Comparison of ENCODE assay signal across 11 cellular contexts in genomic region chr19:1491849-1492170, GRCh38. TPM values are rescaled to one million over a fixed set of nuclear protein-coding genes. Genes with fewer than 3 reads are reported as not detected.
DNase-seq lines count a peak whose midpoint lies in the region; ATAC-seq and TF ChIP-seq lines count a peak whose summit lies in the region.
"Had no signal": no experiment of that assay in that cellular context is flagged by ENCODE, and none has a peak within 500 bp of the region (broad histone marks: within the 10 kb centered on the region; RNA-seq: fewer than 3 reads in every experiment).

No MANE protein-coding gene starts in this region.

- TF ChIP-seq CTCF in body of pancreas (IDR thresholded peaks at IDR 0.05) (no peak), mesothelial cell of epicardium (IDR thresholded peaks at IDR 0.05; ENCODE audit: unreplicated experiment) (no peak)

- H3K9me3 Mint-ChIP-seq in stimulated activated naive CD8-positive, alpha-beta T cell treated with anti-CD3 and anti-CD28 coated beads, Interleukin-15, Interleukin-2, amounts not matched to agents 100 ng/mL and 50 ng/mL, for 24 hours: no peaks in the 10 kb centered on the region
- H3K9me3 Mint-ChIP-seq in mesothelial cell of epicardium: no peaks in the 10 kb centered on the region

- no peak for DNase-seq in stimulated activated naive CD8-positive, alpha-beta T cell treated with anti-CD3 and anti-CD28 coated beads, Interleukin-15, Interleukin-2, amounts not matched to agents 100 U/mL and 50 U/mL, for 24 hours
- DNase-seq in body of pancreas (peak in 2 of 4 donors; percentile 49 to 53), mesothelial cell of epicardium (ENCODE audit: low spot score in 2 of 2, unreplicated experiment in 2 of 2) (no peak), NCI-H2081 treated with DMSO at 0.1 percent for 48 hours (lab: John Stamatoyannopoulos, UW) (no peak), NOMO-1 (lab: John Stamatoyannopoulos, UW; ENCODE audit: unreplicated experiment in 2 of 2) (no peak), hypothalamus (lab: John Stamatoyannopoulos, UW) (no peak)
- DNase-seq: kidney glomerular epithelial cell, NCI-H510A treated with DMSO at 0.1 percent for 48 hours had no signal

- 37 to 42% methylated on average over 11 to 12 of the region's 12 CpGs for WGBS in body of pancreas, 2 donors

- H3K36me3 ChIP-seq in body of pancreas (replicated peaks in 1 of 2; ENCODE audit: insufficient read depth in 1 of 2, low read depth in 2 of 2): no peaks in the 10 kb centered on the region

- no peak for TF ChIP-seq POLR2A in body of pancreas (IDR thresholded peaks at IDR 0.05)

- no peaks in the 10 kb centered on the region for H3K9me3 ChIP-seq in body of pancreas

- peaks cover 37% of the 10 kb centered on the region for H3K4me1 ChIP-seq in body of pancreas

- peak overlapping the region; percentile 26 to 81 (median 70) for H3K27ac ChIP-seq in body of pancreas

- no peak overlapping the region for H3K4me3 ChIP-seq in body of pancreas

- ATAC-seq in stimulated activated naive CD8-positive, alpha-beta T cell treated with anti-CD3 and anti-CD28 coated beads, Interleukin-15, Interleukin-2, amounts not matched to agents 100 U/mL and 50 U/mL, for 24 hours: no peak
- ATAC-seq in body of pancreas (no peak), HG03108 (IDR thresholded peaks at IDR 0.05; ENCODE audit: unreplicated experiment) (no peak)

- H3K27me3 ChIP-seq in body of pancreas: no peaks in the 10 kb centered on the region

- peaks cover 4% of the 10 kb centered on the region for H3K27me3 Mint-ChIP-seq in stimulated activated naive CD8-positive, alpha-beta T cell treated with anti-CD3 and anti-CD28 coated beads, Interleukin-15, Interleukin-2, amounts not matched to agents 100 ng/mL and 50 ng/mL, for 24 hours
- peaks cover 29% of the 10 kb centered on the region for H3K27me3 Mint-ChIP-seq in mesothelial cell of epicardium (ENCODE audit: low read depth)

- intact Hi-C loops in body of pancreas (cut with DNase I): no loop called here

- H3K36me3 Mint-ChIP-seq in stimulated activated naive CD8-positive, alpha-beta T cell treated with anti-CD3 and anti-CD28 coated beads, Interleukin-15, Interleukin-2, amounts not matched to agents 100 ng/mL and 50 ng/mL, for 24 hours (ENCODE audit: low read depth): no peaks in the 10 kb centered on the region
- no peaks in the 10 kb centered on the region for H3K36me3 Mint-ChIP-seq in mesothelial cell of epicardium

- no peak overlapping the region for H3K27ac Mint-ChIP-seq in stimulated activated naive CD8-positive, alpha-beta T cell treated with anti-CD3 and anti-CD28 coated beads, Interleukin-15, Interleukin-2, amounts not matched to agents 100 ng/mL and 50 ng/mL, for 24 hours
- H3K27ac Mint-ChIP-seq in mesothelial cell of epicardium: no peak overlapping the region

- H3K4me1 Mint-ChIP-seq in stimulated activated naive CD8-positive, alpha-beta T cell treated with anti-CD3 and anti-CD28 coated beads, Interleukin-15, Interleukin-2, amounts not matched to agents 100 ng/mL and 50 ng/mL, for 24 hours (ENCODE audit: low read depth): peaks cover 15% of the 10 kb centered on the region
- peaks cover 15% of the 10 kb centered on the region for H3K4me1 Mint-ChIP-seq in mesothelial cell of epicardium

- H3K4me3 Mint-ChIP-seq in stimulated activated naive CD8-positive, alpha-beta T cell treated with anti-CD3 and anti-CD28 coated beads, Interleukin-15, Interleukin-2, amounts not matched to agents 100 ng/mL and 50 ng/mL, for 24 hours: peak overlapping the region; percentile 72
- peak overlapping the region; percentile 57 for H3K4me3 Mint-ChIP-seq in mesothelial cell of epicardium

RNA-seq across cellular contexts. Expression of gene REEP6, which starts 0.8 kb away (rescaled TPM):
- 10 to 100 TPM in 1 of 2 donors, 1 to 10 TPM in 1; 6.9 to 16.6 TPM for total RNA-seq in body of pancreas
- total RNA-seq in mesothelial cell of epicardium: 3.6 to 3.9 TPM (median 3.8 TPM) in 3 replicates

RNA-seq across cellular contexts. Expression of gene PCSK4, which starts 1.7 kb away (rescaled TPM):
- total RNA-seq in body of pancreas: 10 to 100 TPM in 1 of 2 donors, 1 to 10 TPM in 1; 5.2 to 10.9 TPM
- total RNA-seq in mesothelial cell of epicardium: 20.9 to 24.0 TPM (median 22.6 TPM) in 3 replicates

RNA-seq across cellular contexts. Expression of gene C19orf25, which starts 12.8 kb away (rescaled TPM):
- total RNA-seq in body of pancreas: 10 to 100 TPM; 26.7 to 31.4 TPM
- 29.4 to 34.2 TPM (median 30.0 TPM) in 3 replicates for total RNA-seq in mesothelial cell of epicardium

RNA-seq across cellular contexts. Expression of gene ADAMTSL5, which starts 21.0 kb away (rescaled TPM):
- total RNA-seq in body of pancreas (1 to 10 TPM in 1 of 2 donors, not detected in 1; 1.3 TPM), mesothelial cell of epicardium (4.0 to 4.6 TPM (median 4.3 TPM) in 3 replicates)

RNA-seq across cellular contexts. Expression of gene PLK5, which starts 32.1 kb away (rescaled TPM):
- total RNA-seq in body of pancreas: not detected
- 0.38 to 0.51 TPM (median 0.38 TPM) in 3 replicates for total RNA-seq in mesothelial cell of epicardium
- total RNA-seq: HT-29 had no signal
